11 cellular contexts compared by ENCODE assay signal in genomic region chr3:50503947-50504346, GRCh38. TPM values are rescaled to one million over a fixed set of nuclear protein-coding genes. Genes with fewer than 3 reads are reported as not detected.
DNase-seq lines count a peak whose midpoint lies in the region; ATAC-seq and TF ChIP-seq lines count a peak whose summit lies in the region.
"Had no signal": no experiment of that assay in that cellular context is flagged by ENCODE, and none has a peak within 500 bp of the region (broad histone marks: within the 10 kb centered on the region; RNA-seq: fewer than 3 reads in every experiment).

No MANE protein-coding gene starts in this region.

- peaks cover 60% of the 10 kb centered on the region for H3K27me3 Mint-ChIP-seq in T-helper 1 cell treated with Interleukin-12 subunit alpha and Interleukin-12 subunit beta and Interleukin-4 antibody, amounts not matched to agents 30 μg/mL and 1 μg/mL, for 36 hours (ENCODE audit: low read depth)

- TF ChIP-seq CTCF in body of pancreas (IDR thresholded peaks at IDR 0.05) = no peak
- no peak for TF ChIP-seq CTCF in mucosa of descending colon (IDR thresholded peaks at IDR 0.05)
- TF ChIP-seq CTCF in thoracic aorta (IDR thresholded peaks at IDR 0.05) = no peak

- H3K4me3 ChIP-seq in body of pancreas (no peak overlapping the region), mucosa of descending colon (no peak overlapping the region), thoracic aorta (peak overlapping the region; percentile 82)

- H3K27ac ChIP-seq in body of pancreas = peak overlapping the region in 2 of 4 donors; percentile 13 to 28
- peak overlapping the region in 1 of 2 donors; percentile 38 for H3K27ac ChIP-seq in thoracic aorta

- 46 to 60% methylated on average over 8 to 13 of the region's 13 CpGs for WGBS in body of pancreas, 2 donors

- H3K27me3 ChIP-seq in body of pancreas (no peaks in the 10 kb centered on the region), thoracic aorta (replicated peaks; ENCODE audit: insufficient read depth) (peaks cover 3% of the 10 kb centered on the region)

- peak overlapping the region; percentile 31 for H3K4me3 Mint-ChIP-seq in T-helper 1 cell treated with Interleukin-12 subunit alpha and Interleukin-12 subunit beta and Interleukin-4 antibody, amounts not matched to agents 30 μg/mL and 1 μg/mL, for 36 hours

- intact Hi-C loops in body of pancreas (cut with DNase I) (no loop called here), mucosa of descending colon (cut with DNase I, micrococcal nuclease) (no loop called here)

- H3K4me1 ChIP-seq in body of pancreas (peaks cover 13% of the 10 kb centered on the region), mucosa of descending colon (ENCODE audit: low read depth) (peaks cover 12% of the 10 kb centered on the region), thoracic aorta (ENCODE audit: control insufficient read depth in 1 of 2, low read depth in 2 of 2) (peaks cover 8 to 13% of the 10 kb centered on the region in 2 donors)

- TF ChIP-seq POLR2A in body of pancreas (IDR thresholded peaks at IDR 0.05) = no peak

- DNase-seq in T-helper 1 cell = no peak
- no peak for DNase-seq in body of pancreas
- DNase-seq in mucosa of descending colon = no peak
- no peak for DNase-seq in thoracic aorta (ENCODE audit: low spot score)
- no peak for DNase-seq in inferior parietal cortex (ENCODE audit: extremely low spot score)
- no peak for DNase-seq in NCI-H2227 (lab: John Stamatoyannopoulos, UW; ENCODE audit: unreplicated experiment)
- DNase-seq: Karpas-422 had no signal

- no peaks in the 10 kb centered on the region for H3K36me3 Mint-ChIP-seq in T-helper 1 cell treated with Interleukin-12 subunit alpha and Interleukin-12 subunit beta and Interleukin-4 antibody, amounts not matched to agents 30 μg/mL and 1 μg/mL, for 36 hours (ENCODE audit: low read depth)

- H3K4me1 Mint-ChIP-seq in T-helper 1 cell treated with Interleukin-12 subunit alpha and Interleukin-12 subunit beta and Interleukin-4 antibody, amounts not matched to agents 30 μg/mL and 1 μg/mL, for 36 hours (ENCODE audit: low read depth) = peaks cover 4% of the 10 kb centered on the region

- H3K9me3 ChIP-seq in body of pancreas (no peaks in the 10 kb centered on the region), mucosa of descending colon (no peaks in the 10 kb centered on the region), thoracic aorta (no peaks in the 10 kb centered on the region)

- H3K9me3 Mint-ChIP-seq in T-helper 1 cell treated with Interleukin-12 subunit alpha and Interleukin-12 subunit beta and Interleukin-4 antibody, amounts not matched to agents 30 μg/mL and 1 μg/mL, for 36 hours = no peaks in the 10 kb centered on the region

- H3K27ac Mint-ChIP-seq in T-helper 1 cell treated with Interleukin-12 subunit alpha and Interleukin-12 subunit beta and Interleukin-4 antibody, amounts not matched to agents 30 μg/mL and 1 μg/mL, for 36 hours = no peak overlapping the region

- ATAC-seq in body of pancreas (peak; percentile 8), mucosa of descending colon (peak; percentile 10), thoracic aorta (ENCODE audit: insufficient number of reproducible peaks, low FRiP score, low read depth) (no peak), GM18873 (IDR thresholded peaks at IDR 0.05; ENCODE audit: low FRiP score, unreplicated experiment) (no peak)

- no peaks in the 10 kb centered on the region for H3K36me3 ChIP-seq in body of pancreas (replicated peaks in 1 of 2; ENCODE audit: insufficient read depth in 1 of 2, low read depth in 2 of 2)
- no peaks in the 10 kb centered on the region for H3K36me3 ChIP-seq in mucosa of descending colon (ENCODE audit: low read depth)
- no peaks in the 10 kb centered on the region for H3K36me3 ChIP-seq in thoracic aorta

RNA-seq across cellular contexts. Expression of gene CACNA2D2, which starts 0.5 kb away (rescaled TPM):
- total RNA-seq in body of pancreas (1 to 10 TPM; 1.3 TPM), mucosa of descending colon (1 to 10 TPM; 1.5 to 4.9 (median 3.8) TPM), thoracic aorta (1 to 10 TPM; 2.3 to 4.2 TPM)
- total RNA-seq: epithelial cell of proximal tubule, myocyte had no signal

Comparison
In these comparisons a context has a peak if more than half of its experiments do, and no peak if none do; other contexts are left out.
1. ATAC-seq: peak in body of pancreas (single experiment) and mucosa of descending colon (single experiment); none in thoracic aorta (single experiment) and GM18873 (single experiment).